8 cellular contexts compared by ENCODE assay signal in genomic region chr11:85663781-85664560, GRCh38. TPM values are rescaled to one million over a fixed set of nuclear protein-coding genes. Genes with fewer than 3 reads are reported as not detected.
DNase-seq lines count a peak whose midpoint lies in the region; ATAC-seq and TF ChIP-seq lines count a peak whose summit lies in the region.

No MANE protein-coding gene starts in this region.

- H3K27me3 ChIP-seq in Caco-2 (replicated peaks; ENCODE audit: control insufficient read depth, insufficient read depth, low read length) (no peaks in the 10 kb centered on the region), muscle layer of colon (ENCODE audit: control insufficient read depth in 1 of 2, insufficient read depth in 2 of 2, low read length in 2 of 2) (no peaks in the 10 kb centered on the region)

- BruUV-seq in Caco-2 (replicated peaks; lab: Mats Ljungman, UMichigan) = no TSS peak

- peak; percentile 65 for ATAC-seq in GM19438 (IDR thresholded peaks at IDR 0.05; ENCODE audit: low read depth, unreplicated experiment)
- ATAC-seq in HG03558 (IDR thresholded peaks at IDR 0.05; ENCODE audit: extremely low read depth, unreplicated experiment) = peak; percentile 28

- H3K4me3 ChIP-seq in Caco-2 (ENCODE audit: low read depth, low read length) = peak overlapping the region; percentile 91
- peak overlapping the region; percentile 77 to 82 for H3K4me3 ChIP-seq in muscle layer of colon (ENCODE audit: low read depth in 1 of 2, low read length in 2 of 2)

- peak overlapping the region; percentile 87 for H3K27ac Mint-ChIP-seq in Caco-2 (ENCODE audit: unreplicated experiment)

- H3K9me3 Mint-ChIP-seq in Caco-2 (ENCODE audit: unreplicated experiment) = no peaks in the 10 kb centered on the region

- H3K4me1 ChIP-seq in Caco-2 = peaks cover 9% of the 10 kb centered on the region; the same call in 1 of the 2 replicates
- peaks cover 46% of the 10 kb centered on the region for H3K4me1 ChIP-seq in muscle layer of colon (ENCODE audit: insufficient read depth, low read length)

- DNase-seq in Caco-2 = peak; percentile 89 to 92
- DNase-seq in NOMO-1 treated with DMSO at 0.1 percent for 48 hours (lab: John Stamatoyannopoulos, UW; ENCODE audit: unreplicated experiment) = peak; percentile 76
- peak; percentile 79 for DNase-seq in activated T-cell treated with anti-CD3 and anti-CD28 coated beads for 24 hours (ENCODE audit: low read depth)
- DNase-seq in erythroblast (lab: John Stamatoyannopoulos, UW) = peak; percentile 91 to 93
- DNase-seq in stimulated activated CD8-positive, alpha-beta memory T cell treated with anti-CD3 and anti-CD28 coated beads, Interleukin-7, amount 100 ng/mL, for 4 hours (ENCODE audit: low read depth in 2 of 2) = peak; percentile 79 to 85

- no peak for TF ChIP-seq POLR2A in erythroblast (IDR thresholded peaks at IDR 0.05; ENCODE audit: low read length)

- H3K36me3 Mint-ChIP-seq in Caco-2 (ENCODE audit: insufficient read depth, unreplicated experiment) = peaks cover 61% of the 10 kb centered on the region

- peak overlapping the region; percentile 69 for H3K9ac ChIP-seq in muscle layer of colon (ENCODE audit: low read length)

- no peaks in the 10 kb centered on the region for H3K9me3 ChIP-seq in Caco-2
- H3K9me3 ChIP-seq in muscle layer of colon (ENCODE audit: low read length) = no peaks in the 10 kb centered on the region

- peaks cover 4% of the 10 kb centered on the region for H3K36me3 ChIP-seq in Caco-2 (ENCODE audit: control insufficient read depth, insufficient read depth, low read length)
- H3K36me3 ChIP-seq in muscle layer of colon (ENCODE audit: insufficient read depth, low read length) = peaks cover 23% of the 10 kb centered on the region

- no peaks in the 10 kb centered on the region for H3K27me3 Mint-ChIP-seq in Caco-2 (ENCODE audit: insufficient read depth, unreplicated experiment)

- CTCF ChIA-PET in Caco-2 (lab: Charles Lee) = interaction anchor here (1.0 to 2.7 kb wide), 6 partner anchors 14 to 162 kb away, joined by 3 to 13 read pairs (median 4); partner anchors contain the start of genes DLG2, TMEM126A and TMEM126B

- peak overlapping the region; percentile 93 for H3K27ac ChIP-seq in muscle layer of colon (ENCODE audit: low read depth, low read length)

- TF ChIP-seq CTCF in Caco-2 (IDR thresholded peaks at IDR 0.05; ENCODE audit: insufficient read depth in 1 of 2, low read depth in 1 of 2, low read length in 1 of 2, severe bottlenecking in 1 of 2, unreplicated experiment in 1 of 2) = peak; percentile 73 to 87

- H3K4me1 Mint-ChIP-seq in Caco-2 (ENCODE audit: low read depth, unreplicated experiment) = peaks cover 29% of the 10 kb centered on the region

- H3K4me3 Mint-ChIP-seq in Caco-2 (ENCODE audit: unreplicated experiment) = peak overlapping the region; percentile 91

- intact Hi-C loops in Caco-2 (cut with micrococcal nuclease; ENCODE audit: unreplicated experiment) = loop anchor here (1.0 to 10.0 kb wide), 5 partner anchors 16 to 641 kb away; partner anchors contain the start of genes EED, HIKESHI and TMEM126B

- POLR2A ChIA-PET in Caco-2 (lab: Charles Lee) = interaction anchor here (0.5 to 2.1 kb wide), 7 partner anchors 9 to 192 kb away, joined by 3 to 22 read pairs (median 3); partner anchors contain the start of genes TMEM126A and TMEM126B

RNA-seq across cellular contexts. Expression of gene CREBZF, which starts 1.0 kb away (rescaled TPM):
- total RNA-seq in Caco-2 (2022) = 99.4 and 101 TPM in 2 replicates

RNA-seq across cellular contexts. Expression of gene TMEM126A, which starts 16.2 kb away (rescaled TPM):
- total RNA-seq in Caco-2 (2022) = 35.5 and 37.7 TPM in 2 replicates

RNA-seq across cellular contexts. Expression of gene CCDC89, which starts 22.0 kb away (rescaled TPM):
- 2.0 and 2.6 TPM in 2 replicates for total RNA-seq in Caco-2 (2022)

RNA-seq across cellular contexts. Expression of gene TMEM126B, which starts 35.6 kb away (rescaled TPM):
- total RNA-seq in Caco-2 (2022) = 141 and 144 TPM in 2 replicates

RNA-seq across cellular contexts. Expression of gene DLG2, which starts 36.8 kb away (rescaled TPM):
- 21.5 and 21.6 TPM in 2 replicates for total RNA-seq in Caco-2 (2022)

Comparison
In these comparisons a context has a peak if more than half of its experiments do, and no peak if none do; other contexts are left out.
1. Peak in every context shown above with its lines: DNase-seq, ATAC-seq, H3K4me3 ChIP-seq and H3K27ac ChIP-seq.